In the genomic region with DNA sequence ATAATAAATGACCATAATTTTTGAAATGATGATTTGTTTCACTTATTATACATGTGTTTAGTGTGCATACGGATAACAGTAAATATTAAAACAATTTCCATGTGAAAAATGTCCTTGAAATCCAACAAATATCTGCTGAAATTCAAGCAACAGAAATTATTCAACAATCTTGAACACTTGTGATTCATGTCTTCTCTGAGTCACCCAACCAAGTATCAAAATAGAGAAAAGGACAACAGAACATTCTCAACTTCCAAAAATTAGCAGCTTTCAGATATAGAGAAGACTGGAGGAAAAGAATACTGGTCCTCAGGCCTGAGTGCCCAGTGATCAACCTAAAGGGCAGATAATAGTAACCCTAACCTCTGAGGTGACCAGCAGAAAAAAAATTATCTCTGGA, we compare ENCODE assay signal across 19 cellular contexts.
"Had no signal": no experiment of that assay in that cellular context is flagged by ENCODE, and none has a peak within 500 bp of the region (broad histone marks: within the 10 kb centered on the region; RNA-seq: fewer than 3 reads in every experiment).

No MANE protein-coding gene starts in this region.

- H3K27ac ChIP-seq: body of pancreas, foreskin keratinocyte, left ventricle myocardium inferior, right atrium auricular region, tibial artery, uterus, VCaP had no signal

- H3K36me3 ChIP-seq: left ventricle myocardium inferior, right atrium auricular region, tibial artery, uterus had no signal

- H3K27ac Mint-ChIP-seq: activated CD8-positive, alpha-beta T cell treated with anti-CD3 and anti-CD28 coated beads for 36 hours; activated T-cell treated with anti-CD3 and anti-CD28 coated beads, Interleukin-2, amount 50 U/mL, for 72 hours had no signal

- H3K27me3 ChIP-seq: body of pancreas, right atrium auricular region, tibial artery, uterus had no signal

- H3K4me3 ChIP-seq: body of pancreas, left ventricle myocardium inferior, right atrium auricular region, tibial artery, uterus had no signal

- H3K4me1 ChIP-seq: body of pancreas, left ventricle myocardium inferior, right atrium auricular region, tibial artery, uterus had no signal

- DNase-seq: activated CD4-positive, alpha-beta T cell treated with anti-CD3 and anti-CD28 coated beads for 4 hours; activated CD8-positive, alpha-beta memory T cell treated with anti-CD3 and anti-CD28 coated beads, Interleukin-2, amount 50 U/mL, for 4 hours; activated CD8-positive, alpha-beta T cell treated with anti-CD3 and anti-CD28 coated beads for 36 hours; activated naive CD4-positive, alpha-beta T cell; activated T-cell treated with anti-CD3 and anti-CD28 coated beads, Interleukin-2, amount 50 U/mL, for 72 hours; body of pancreas; dermis blood vessel endothelial cell; erythroblast; foreskin keratinocyte; islet precursor cell; left ventricle myocardium inferior; posterior cingulate gyrus; small intestine; T-cell; T1000; tibial artery; uterus had no signal

- ATAC-seq: activated CD8-positive, alpha-beta T cell treated with anti-CD3 and anti-CD28 coated beads for 36 hours; activated T-cell treated with anti-CD3 and anti-CD28 coated beads, Interleukin-2, amount 50 U/mL, for 72 hours; body of pancreas; foreskin keratinocyte; T-cell had no signal

- H3K9me3 ChIP-seq: body of pancreas, right atrium auricular region, tibial artery, uterus had no signal

- H3K27me3 Mint-ChIP-seq: activated CD8-positive, alpha-beta T cell treated with anti-CD3 and anti-CD28 coated beads for 36 hours; T-cell had no signal

- H3K4me3 Mint-ChIP-seq: activated CD8-positive, alpha-beta T cell treated with anti-CD3 and anti-CD28 coated beads for 36 hours; activated T-cell treated with anti-CD3 and anti-CD28 coated beads, Interleukin-2, amount 50 U/mL, for 72 hours; T-cell had no signal
